Comparison of ENCODE assay signal across 8 cellular contexts in the genomic region with DNA sequence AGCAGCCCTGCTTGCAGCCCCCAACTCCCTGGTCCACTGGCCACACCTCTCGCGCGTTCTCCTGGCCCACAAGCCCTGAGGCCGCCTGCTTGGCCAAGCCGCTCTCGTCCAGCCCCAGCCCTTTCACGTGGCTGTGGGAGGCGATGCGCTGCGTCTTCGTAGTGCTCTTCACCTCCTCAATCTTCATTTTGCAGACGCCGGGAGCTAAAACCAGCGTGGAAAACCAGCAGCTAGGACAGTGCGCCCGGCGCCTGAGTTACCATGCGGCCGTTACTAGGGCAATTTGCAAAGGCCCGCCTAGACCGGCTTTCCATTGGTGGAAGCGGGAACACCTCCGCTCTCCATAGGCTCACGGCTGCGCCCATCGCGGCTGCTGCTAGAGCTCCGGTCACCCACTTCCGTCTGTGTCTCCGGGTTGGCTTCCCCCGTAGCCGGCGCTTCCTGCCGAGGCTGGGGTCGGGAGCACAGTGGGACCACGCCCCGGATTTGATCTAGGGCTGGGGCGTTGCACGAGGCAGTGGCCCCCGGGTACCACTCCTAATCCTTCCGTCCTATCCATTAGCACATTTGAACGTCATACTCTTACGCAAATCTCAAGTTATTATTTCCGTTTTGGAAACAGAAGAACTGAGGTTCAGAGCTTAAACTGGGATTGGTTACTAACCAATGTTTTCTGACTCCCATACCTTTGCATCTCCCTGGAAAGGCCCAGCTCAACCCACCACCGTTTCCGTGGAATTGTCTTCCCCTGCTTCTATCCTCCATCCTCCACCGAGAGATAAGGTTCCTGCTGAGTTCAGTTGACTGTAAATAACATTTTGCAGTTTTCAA. TPM values are rescaled to one million over a fixed set of nuclear protein-coding genes. Genes with fewer than 3 reads are reported as not detected.
DNase-seq lines count a peak whose midpoint lies in the region; ATAC-seq, FAIRE-seq and TF ChIP-seq lines count a peak whose summit lies in the region.

A gene (minus strand): TSS at position 275 of the 831 bp plus-strand sequence. CDS start 88 bp downstream, at position 187.

- TF ChIP-seq EP300 in HepG2 (IDR thresholded peaks at IDR 0.05; ENCODE audit: low read depth in 2 of 2, low read length in 2 of 2) (peak in 1 of 2 experiments; percentile 32; a peak in 1 of 4 replicates), HepG2 (CRISPR knock-in tag; IDR thresholded peaks at IDR 0.05; ENCODE audit: borderline replicate concordance) (peak; percentile 54; the same call in 1 of the 2 replicates)

- WGBS in HepG2 (ENCODE audit: low lambda C conversion rate): 9% methylated on average over 14 of the region's 47 CpGs

- peak within 1 kb of the TSS; percentile 87 for H3K9ac ChIP-seq in HepG2 (ENCODE audit: insufficient read depth, low read depth, low read length)

- TSS peak; percentile 78 for BruUV-seq in HepG2 (replicated peaks; lab: Mats Ljungman, UMichigan)

- peak; percentile 98 for DNase-seq in NCI-H774 (lab: John Stamatoyannopoulos, UW)
- DNase-seq in activated CD4-positive, alpha-beta T cell treated with anti-CD3 and anti-CD28 coated beads, Interleukin-2, amount 50 U/mL, for 4 hours: peak; percentile 93 to 94
- DNase-seq in dermis blood vessel endothelial cell: peak; percentile 98
- peak; percentile 94 for DNase-seq in HepG2 (ENCODE audit: low spot score)
- DNase-seq in stimulated activated CD4-positive, alpha-beta T cell treated with anti-CD3 and anti-CD28 coated beads, Interleukin-4, amount 100 ng/mL, for 1 hour: peak; percentile 96

- intact Hi-C loops in HepG2 (cut with micrococcal nuclease; ENCODE audit: unreplicated experiment): loop anchor here (2.0 kb wide), 1 partner anchor 29 kb away; a partner anchor contains a TSS

- TF ChIP-seq POLR2A in HepG2 (IDR thresholded peaks at IDR 0.05; ENCODE audit: insufficient read depth in 1 of 2, low read depth in 2 of 2, low read length in 2 of 2): peak; percentile 62 to 70; a peak in 3 of 4 replicates

- ATAC-seq in GM19395 (IDR thresholded peaks at IDR 0.05; ENCODE audit: unreplicated experiment) (peak; percentile 99), HG03565 (IDR thresholded peaks at IDR 0.05; ENCODE audit: unreplicated experiment) (peak; percentile 95), HepG2 (peak; percentile 99)

- H3K79me2 ChIP-seq in HepG2 (ENCODE audit: insufficient read depth, low read length): peaks cover 15% of the 10 kb centered on the region

- H4K20me1 ChIP-seq in HepG2 (ENCODE audit: insufficient read depth, low read length): no peaks in the 10 kb centered on the region

- peak within 1 kb of the TSS; percentile 74 for H2AFZ ChIP-seq in HepG2 (ENCODE audit: low read length)

- peaks cover 38% of the 10 kb centered on the region for H3K4me1 ChIP-seq in HepG2 (ENCODE audit: insufficient read depth, low read length)

- TF ChIP-seq RAD21 in HepG2 (CRISPR knock-in tag; IDR thresholded peaks at IDR 0.05): no peak

- peak within 1 kb of the TSS; percentile 80 for H3K4me2 ChIP-seq in HepG2 (ENCODE audit: low read depth, low read length)

- H3K27ac ChIP-seq in C4-2B (peak within 1 kb of the TSS; percentile 83), HepG2 (ENCODE audit: extremely low read length, insufficient read depth, low read length) (peak within 1 kb of the TSS; percentile 87)

- no peaks in the 10 kb centered on the region for H3K36me3 ChIP-seq in HepG2 (replicated peaks in 1 of 2; ENCODE audit: control insufficient read depth in 1 of 2, insufficient read depth in 2 of 2, low read length in 2 of 2)

- peak within 1 kb of the TSS; percentile 93 to 97 (median 97) for H3K4me3 ChIP-seq in HepG2 (replicated peaks in 1 of 3; ENCODE audit: insufficient read depth in 1 of 3, low read depth in 2 of 3, low read length in 3 of 3)

- no peaks in the 10 kb centered on the region for H3K9me3 ChIP-seq in HepG2 (ENCODE audit: low read length)

- TF ChIP-seq CTCF in C4-2B (conservative IDR thresholded peaks at IDR 0.05): no peak
- no peak for TF ChIP-seq CTCF in HepG2 (CRISPR knock-in tag; IDR thresholded peaks at IDR 0.05)

- CTCF ChIA-PET in HepG2 (lab: Yijun Ruan, JAX; ENCODE audit: low intra/inter-chr PET ratio, low total read pairs): no interaction called here

- FAIRE-seq in HepG2 (lab: Jason Lieb, UNC): peak; percentile 93

- H3K27me3 ChIP-seq in HepG2 (ENCODE audit: control insufficient read depth in 1 of 2, insufficient read depth in 2 of 2, low read length in 2 of 2): no peaks in the 10 kb centered on the region

- POLR2A ChIA-PET in HepG2 (lab: Yijun Ruan, JAX): interaction anchor here (0.7 to 3.3 kb wide), 16 partner anchors 10 to 126 kb away, joined by 3 to 41 read pairs (median 4); a partner anchor contains a TSS

- in situ Hi-C loops in HepG2 (cut with HindIII; ENCODE audit: extremely low pct_ligation_motif_present, low pct_unique_long_range_greater_than_20kb): no loop called here

TF ChIP-seq in HepG2, 621 proteins besides CTCF, POLR2A, EP300 and RAD21 (continues in another document):
- TF ChIP-seq, protein P1, sequence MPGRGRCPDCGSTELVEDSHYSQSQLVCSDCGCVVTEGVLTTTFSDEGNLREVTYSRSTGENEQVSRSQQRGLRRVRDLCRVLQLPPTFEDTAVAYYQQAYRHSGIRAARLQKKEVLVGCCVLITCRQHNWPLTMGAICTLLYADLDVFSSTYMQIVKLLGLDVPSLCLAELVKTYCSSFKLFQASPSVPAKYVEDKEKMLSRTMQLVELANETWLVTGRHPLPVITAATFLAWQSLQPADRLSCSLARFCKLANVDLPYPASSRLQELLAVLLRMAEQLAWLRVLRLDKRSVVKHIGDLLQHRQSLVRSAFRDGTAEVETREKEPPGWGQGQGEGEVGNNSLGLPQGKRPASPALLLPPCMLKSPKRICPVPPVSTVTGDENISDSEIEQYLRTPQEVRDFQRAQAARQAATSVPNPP (CRISPR knock-in tag; IDR thresholded peaks at IDR 0.05): no peak
- peak; percentile 27; the same call in 1 of the 2 replicates for TF ChIP-seq ZNF564 (CRISPR knock-in tag; IDR thresholded peaks at IDR 0.05)
- TF ChIP-seq HNRNPL (IDR thresholded peaks at IDR 0.05; ENCODE audit: low read depth, low read length): peak; percentile 71; the same call in 1 of the 2 replicates
- no peak for TF ChIP-seq ZNF724P (CRISPR knock-in tag; IDR thresholded peaks at IDR 0.05; ENCODE audit: borderline replicate concordance)
- TF ChIP-seq, protein P2, sequence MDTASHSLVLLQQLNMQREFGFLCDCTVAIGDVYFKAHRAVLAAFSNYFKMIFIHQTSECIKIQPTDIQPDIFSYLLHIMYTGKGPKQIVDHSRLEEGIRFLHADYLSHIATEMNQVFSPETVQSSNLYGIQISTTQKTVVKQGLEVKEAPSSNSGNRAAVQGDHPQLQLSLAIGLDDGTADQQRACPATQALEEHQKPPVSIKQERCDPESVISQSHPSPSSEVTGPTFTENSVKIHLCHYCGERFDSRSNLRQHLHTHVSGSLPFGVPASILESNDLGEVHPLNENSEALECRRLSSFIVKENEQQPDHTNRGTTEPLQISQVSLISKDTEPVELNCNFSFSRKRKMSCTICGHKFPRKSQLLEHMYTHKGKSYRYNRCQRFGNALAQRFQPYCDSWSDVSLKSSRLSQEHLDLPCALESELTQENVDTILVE (CRISPR knock-in tag; IDR thresholded peaks at IDR 0.05): peak; percentile 93
- no peak for TF ChIP-seq DNMT3B (CRISPR knock-in tag; conservative IDR thresholded peaks at IDR 0.05)
- 0 out of 2 replicates have a peak, but pooled peaks have one; percentile 39 for TF ChIP-seq SNAPC2 (CRISPR knock-in tag; IDR thresholded peaks at IDR 0.05)
- no peak for TF ChIP-seq ZNF674 (CRISPR knock-in tag; IDR thresholded peaks at IDR 0.05; ENCODE audit: low read depth)
- TF ChIP-seq ZNF20 (CRISPR knock-in tag; IDR thresholded peaks at IDR 0.05): 0 out of 2 replicates have a peak, but pooled peaks have one; percentile 28
- TF ChIP-seq ZMYM4 (CRISPR knock-in tag; IDR thresholded peaks at IDR 0.05): peak; percentile 92
- TF ChIP-seq ONECUT2 (CRISPR knock-in tag; IDR thresholded peaks at IDR 0.05): no peak

RNA-seq across cellular contexts. Expression of the gene that starts here (rescaled TPM):
- total RNA-seq in dermis blood vessel endothelial cell: 58.2 and 90.0 TPM in 2 replicates
- total RNA-seq in HepG2 (2016; rRNA removed; fragmentation: Illumina TruSeq; extraction: Trizol): 86.3 and 120 TPM in 2 replicates
- total RNA-seq in HepG2 (2016; cell fraction: cytosol; rRNA removed; fragmentation: Illumina TruSeq; extraction: Trizol; ENCODE audit: low read depth): 21.3 and 22.5 TPM in 2 replicates
- 90.7 and 130 TPM in 2 replicates for total RNA-seq in HepG2 (2016; cell fraction: insoluble cytoplasmic fraction; rRNA removed; fragmentation: Illumina TruSeq; extraction: Trizol)
- 28.2 and 30.2 TPM in 2 replicates for total RNA-seq in HepG2 (2016; cell fraction: membrane; rRNA removed; fragmentation: Illumina TruSeq; extraction: Trizol)
- total RNA-seq in HepG2 (2016; cell fraction: nucleus; rRNA removed; fragmentation: Illumina TruSeq; extraction: Trizol): 36.7 and 39.2 TPM in 2 replicates
- 29.7 and 32.7 TPM in 2 replicates for polyA plus RNA-seq in HepG2 (2011; rRNA removed)
- 38.1 and 39.4 TPM in 2 replicates for polyA plus RNA-seq in HepG2 (2011; cell fraction: cytosol; rRNA removed)
- polyA plus RNA-seq in HepG2 (2011; cell fraction: nucleus; rRNA removed): 13.5 and 14.5 TPM in 2 replicates
- polyA plus RNA-seq in HepG2 (2012): 33.6 and 40.3 TPM in 2 replicates
- 11.3 and 12.3 TPM in 2 replicates for polyA plus RNA-seq in HepG2 (2016; cell fraction: cytosol; fragmentation: Illumina TruSeq; extraction: Trizol; ENCODE audit: low read depth)
- polyA plus RNA-seq in HepG2 (2016; cell fraction: insoluble cytoplasmic fraction; fragmentation: Illumina TruSeq; extraction: Trizol; ENCODE audit: low read depth): 101 and 104 TPM in 2 replicates
- 16.7 and 17.6 TPM in 2 replicates for polyA plus RNA-seq in HepG2 (2016; cell fraction: membrane; fragmentation: Illumina TruSeq; extraction: Trizol; ENCODE audit: low read depth)
- 38.5 and 40.8 TPM in 2 replicates for polyA plus RNA-seq in HepG2 (2016; cell fraction: nucleus; fragmentation: Illumina TruSeq; extraction: Trizol; ENCODE audit: insufficient read depth, low read depth)
- 48.8 and 126 TPM in 2 replicates for polyA minus RNA-seq in HepG2 (2011; rRNA and poly(A)+ RNA removed; ENCODE audit: low replicate concordance)
- polyA minus RNA-seq in HepG2 (2011; cell fraction: cytosol; rRNA and poly(A)+ RNA removed): 20.6 and 22.9 TPM in 2 replicates
- 24.2 and 25.6 TPM in 2 replicates for polyA minus RNA-seq in HepG2 (2011; cell fraction: nucleus; rRNA and poly(A)+ RNA removed)

Comparison
In these comparisons a context has a peak if more than half of its experiments do, and no peak if none do; other contexts are left out.
1. Peak in every context shown above with its lines: DNase-seq, ATAC-seq, H3K4me3 ChIP-seq and H3K27ac ChIP-seq.